18 cellular contexts compared by ENCODE assay signal in the genomic region with DNA sequence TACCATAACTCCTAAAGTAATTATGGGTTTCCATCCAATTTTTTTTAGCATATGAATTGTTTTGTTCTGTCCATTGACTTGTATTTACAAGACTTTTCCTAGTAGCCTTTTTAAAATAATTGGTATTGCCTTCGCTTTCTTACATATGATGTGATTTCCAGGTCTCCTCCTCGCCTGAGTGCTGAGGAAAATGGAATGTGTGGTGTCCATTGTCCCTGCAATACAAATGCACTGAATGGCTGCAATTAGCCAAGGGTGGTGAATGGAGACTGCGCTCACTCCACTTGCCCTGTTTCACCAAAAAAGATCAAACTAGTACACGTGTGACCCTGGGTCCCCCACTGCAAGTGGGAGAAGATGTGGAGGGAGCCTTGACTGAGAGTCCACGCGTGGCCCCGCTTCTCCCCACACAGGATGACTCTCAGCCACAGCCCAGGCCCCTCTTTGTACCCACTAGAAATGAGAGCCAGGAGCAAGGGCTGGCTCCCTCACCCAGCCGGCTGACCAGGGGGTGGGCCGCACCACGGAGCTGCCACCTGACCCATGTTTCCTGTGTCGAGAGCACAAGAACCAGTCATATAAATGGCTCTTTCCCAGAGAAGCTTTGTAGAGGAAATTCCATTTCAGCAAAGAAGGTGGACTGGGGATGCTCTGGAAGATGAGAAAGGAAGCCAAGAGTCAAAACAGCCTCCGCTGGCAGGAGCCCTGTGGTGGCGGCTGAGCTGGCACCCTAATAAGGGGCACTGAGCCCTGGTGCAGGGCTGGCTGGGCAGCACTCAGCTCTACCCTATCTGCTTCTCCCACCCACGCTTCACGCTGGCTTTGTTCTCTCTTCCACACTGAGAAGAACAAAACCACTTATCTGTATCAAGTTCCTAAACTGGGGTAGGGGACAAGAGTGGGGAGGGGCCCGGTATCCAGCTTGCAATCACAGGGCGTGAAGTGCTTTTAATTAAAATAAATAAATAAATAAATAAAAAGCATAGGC. TPM values are rescaled to one million over a fixed set of nuclear protein-coding genes. Genes with fewer than 3 reads are reported as not detected.
A peak's percentile ranks its signal among the peaks of the same experiment; 100 is the strongest.
DNase-seq lines count a peak whose midpoint lies in the region; ATAC-seq and TF ChIP-seq lines count a peak whose summit lies in the region.
"Had no signal": no experiment of that assay in that cellular context is flagged by ENCODE, and none has a peak within 500 bp of the region (broad histone marks: within the 10 kb centered on the region; RNA-seq: fewer than 3 reads in every experiment).

No MANE protein-coding gene starts in this region.

- no peak for DNase-seq in activated naive CD8-positive, alpha-beta T cell treated with anti-CD3 and anti-CD28 coated beads, Interleukin-2, amount 50 U/mL, for 24 hours
- no peak for DNase-seq in activated T-helper 1 cell treated with anti-CD3 and anti-CD28 coated beads, Interleukin-12 subunit alpha, Interleukin-12 subunit beta, Interleukin-2, Interleukin-4 antibody, amounts not matched to agents 30 ng/mL and 10 ng/mL and 1 ng/mL, durations not matched to agents 14 hours and 24 hours and 36 hours (ENCODE audit: low spot score)
- DNase-seq in testis (peak; percentile 61), NCI-H345 treated with DMSO at 0.1 percent for 48 hours (lab: John Stamatoyannopoulos, UW; ENCODE audit: unreplicated experiment) (no peak)
- DNase-seq: activated naive CD4-positive, alpha-beta T cell; brain microvascular endothelial cell; foreskin keratinocyte; H7; Karpas-422; mesendoderm; NK-92 treated with Interleukin-12 subunit alpha and Interleukin-12 subunit beta, amount 100 ng/mL, for 24 hours; SHP77; small intestine; stimulated activated naive CD8-positive, alpha-beta T cell treated with anti-CD3 and anti-CD28 coated beads, Interleukin-15, amount 100 ng/mL, for 72 hours had no signal

- peak overlapping the region; percentile 8 for H3K27ac Mint-ChIP-seq in activated naive CD8-positive, alpha-beta T cell
- no peak overlapping the region for H3K27ac Mint-ChIP-seq in activated naive CD8-positive, alpha-beta T cell treated with anti-CD3 and anti-CD28 coated beads, Interleukin-2, amount 50 U/mL, for 24 hours
- H3K27ac Mint-ChIP-seq in activated T-helper 1 cell treated with anti-CD3 and anti-CD28 coated beads, Interleukin-12 subunit alpha, Interleukin-12 subunit beta, Interleukin-2, Interleukin-4 antibody, amounts not matched to agents 30 ng/mL and 10 ng/mL and 1 ng/mL, durations not matched to agents 14 hours and 24 hours and 36 hours, result no peak overlapping the region
- H3K27ac Mint-ChIP-seq: stimulated activated naive CD8-positive, alpha-beta T cell treated with anti-CD3 and anti-CD28 coated beads, Interleukin-15, amount 100 ng/mL, for 72 hours had no signal

- WGBS in testis, 2 donors, result 78 to 85% methylated on average over 13 to 17 of the region's 17 CpGs

- H3K27me3 ChIP-seq in layer of hippocampus (ENCODE audit: control insufficient read depth, insufficient read depth, low read length) (no peaks in the 10 kb centered on the region), testis (no peaks in the 10 kb centered on the region)
- H3K27me3 ChIP-seq: brain microvascular endothelial cell, foreskin keratinocyte had no signal

- peaks cover 28% of the 10 kb centered on the region for H3K36me3 Mint-ChIP-seq in activated naive CD8-positive, alpha-beta T cell
- peaks cover 23% of the 10 kb centered on the region for H3K36me3 Mint-ChIP-seq in activated naive CD8-positive, alpha-beta T cell treated with anti-CD3 and anti-CD28 coated beads, Interleukin-2, amount 50 U/mL, for 24 hours (ENCODE audit: low read depth)
- peaks cover 46% of the 10 kb centered on the region for H3K36me3 Mint-ChIP-seq in activated T-helper 1 cell treated with anti-CD3 and anti-CD28 coated beads, Interleukin-12 subunit alpha, Interleukin-12 subunit beta, Interleukin-2, Interleukin-4 antibody, amounts not matched to agents 30 ng/mL and 10 ng/mL and 1 ng/mL, durations not matched to agents 14 hours and 24 hours and 36 hours (ENCODE audit: low read depth)

- no peak for TF ChIP-seq CTCF in testis (IDR thresholded peaks at IDR 0.05)

- no peak for ATAC-seq in activated naive CD8-positive, alpha-beta T cell treated with anti-CD3 and anti-CD28 coated beads, Interleukin-2, amount 50 U/mL, for 24 hours
- ATAC-seq in GM18868 (IDR thresholded peaks at IDR 0.05; ENCODE audit: unreplicated experiment) (no peak), HG02571 (IDR thresholded peaks at IDR 0.05; ENCODE audit: unreplicated experiment) (no peak)
- ATAC-seq: foreskin keratinocyte; stimulated activated naive CD8-positive, alpha-beta T cell treated with anti-CD3 and anti-CD28 coated beads, Interleukin-15, amount 100 ng/mL, for 72 hours had no signal

- no peaks in the 10 kb centered on the region for H3K27me3 Mint-ChIP-seq in activated naive CD8-positive, alpha-beta T cell
- peaks cover 2% of the 10 kb centered on the region for H3K27me3 Mint-ChIP-seq in activated naive CD8-positive, alpha-beta T cell treated with anti-CD3 and anti-CD28 coated beads, Interleukin-2, amount 50 U/mL, for 24 hours
- no peaks in the 10 kb centered on the region for H3K27me3 Mint-ChIP-seq in activated T-helper 1 cell treated with anti-CD3 and anti-CD28 coated beads, Interleukin-12 subunit alpha, Interleukin-12 subunit beta, Interleukin-2, Interleukin-4 antibody, amounts not matched to agents 30 ng/mL and 10 ng/mL and 1 ng/mL, durations not matched to agents 14 hours and 24 hours and 36 hours (ENCODE audit: insufficient read depth)

- no peaks in the 10 kb centered on the region for H3K36me3 ChIP-seq in testis (ENCODE audit: low read depth, missing control alignments)

- no peak overlapping the region for H3K4me3 ChIP-seq in testis

- intact Hi-C loops in activated T-helper 1 cell treated with anti-CD3 and anti-CD28 coated beads, Interleukin-12 subunit alpha, Interleukin-12 subunit beta, Interleukin-2, Interleukin-4 antibody, amounts not matched to agents 30 ng/mL and 10 ng/mL and 1 ng/mL, durations not matched to agents 14 hours and 24 hours and 36 hours (cut with micrococcal nuclease), result loop anchor here (10.0 kb wide), 1 partner anchor 457 kb away; no protein-coding TSS in a partner anchor
- intact Hi-C loops in testis (cut with DNase I; ENCODE audit: low total_unique reads), result no loop called here

- TF ChIP-seq POLR2A in testis (IDR thresholded peaks at IDR 0.05), result no peak

- peak overlapping the region; percentile 72 for H3K27ac ChIP-seq in layer of hippocampus (ENCODE audit: low read depth, low read length)
- no peak overlapping the region for H3K27ac ChIP-seq in testis
- H3K27ac ChIP-seq: brain microvascular endothelial cell, foreskin keratinocyte had no signal

- H3K9me3 Mint-ChIP-seq in activated naive CD8-positive, alpha-beta T cell (ENCODE audit: low read depth), result no peaks in the 10 kb centered on the region
- no peaks in the 10 kb centered on the region for H3K9me3 Mint-ChIP-seq in activated naive CD8-positive, alpha-beta T cell treated with anti-CD3 and anti-CD28 coated beads, Interleukin-2, amount 50 U/mL, for 24 hours
- H3K9me3 Mint-ChIP-seq in activated T-helper 1 cell treated with anti-CD3 and anti-CD28 coated beads, Interleukin-12 subunit alpha, Interleukin-12 subunit beta, Interleukin-2, Interleukin-4 antibody, amounts not matched to agents 30 ng/mL and 10 ng/mL and 1 ng/mL, durations not matched to agents 14 hours and 24 hours and 36 hours, result no peaks in the 10 kb centered on the region
- H3K9me3 Mint-ChIP-seq: stimulated activated naive CD8-positive, alpha-beta T cell treated with anti-CD3 and anti-CD28 coated beads, Interleukin-15, amount 100 ng/mL, for 72 hours had no signal

- H3K4me3 Mint-ChIP-seq in activated naive CD8-positive, alpha-beta T cell, result no peak overlapping the region
- no peak overlapping the region for H3K4me3 Mint-ChIP-seq in activated naive CD8-positive, alpha-beta T cell treated with anti-CD3 and anti-CD28 coated beads, Interleukin-2, amount 50 U/mL, for 24 hours
- H3K4me3 Mint-ChIP-seq in activated T-helper 1 cell treated with anti-CD3 and anti-CD28 coated beads, Interleukin-12 subunit alpha, Interleukin-12 subunit beta, Interleukin-2, Interleukin-4 antibody, amounts not matched to agents 30 ng/mL and 10 ng/mL and 1 ng/mL, durations not matched to agents 14 hours and 24 hours and 36 hours, result peak overlapping the region; percentile 17
- H3K4me3 Mint-ChIP-seq: stimulated activated naive CD8-positive, alpha-beta T cell treated with anti-CD3 and anti-CD28 coated beads, Interleukin-15, amount 100 ng/mL, for 72 hours had no signal

- no peaks in the 10 kb centered on the region for H3K9me3 ChIP-seq in testis

- peaks cover 66% of the 10 kb centered on the region for H3K4me1 Mint-ChIP-seq in activated naive CD8-positive, alpha-beta T cell (ENCODE audit: low read depth)
- peaks cover 83% of the 10 kb centered on the region for H3K4me1 Mint-ChIP-seq in activated naive CD8-positive, alpha-beta T cell treated with anti-CD3 and anti-CD28 coated beads, Interleukin-2, amount 50 U/mL, for 24 hours
- H3K4me1 Mint-ChIP-seq in activated T-helper 1 cell treated with anti-CD3 and anti-CD28 coated beads, Interleukin-12 subunit alpha, Interleukin-12 subunit beta, Interleukin-2, Interleukin-4 antibody, amounts not matched to agents 30 ng/mL and 10 ng/mL and 1 ng/mL, durations not matched to agents 14 hours and 24 hours and 36 hours (ENCODE audit: low read depth), result peaks cover 84% of the 10 kb centered on the region

- H3K4me1 ChIP-seq in testis, result peaks cover 57% of the 10 kb centered on the region
- H3K4me1 ChIP-seq: foreskin keratinocyte had no signal

RNA-seq across cellular contexts. Expression of a gene that starts 52.4 kb away (rescaled TPM):
- total RNA-seq in activated T-helper 1 cell treated with anti-CD3 and anti-CD28 coated beads, Interleukin-12 subunit alpha, Interleukin-12 subunit beta, Interleukin-2, Interleukin-4 antibody, amounts not matched to agents 30 ng/mL and 10 ng/mL and 1 ng/mL, durations not matched to agents 14 hours and 24 hours and 36 hours, result 31.8 and 32.7 TPM in 2 replicates
- total RNA-seq in testis, result 100 to 1,000 TPM; 109 to 125 TPM
- 36.9 TPM for polyA plus RNA-seq in testis (ENCODE audit: insufficient read depth, low read depth, low replicate concordance)
